ENCODE assay signal across 26 cellular contexts in the genomic region with DNA sequence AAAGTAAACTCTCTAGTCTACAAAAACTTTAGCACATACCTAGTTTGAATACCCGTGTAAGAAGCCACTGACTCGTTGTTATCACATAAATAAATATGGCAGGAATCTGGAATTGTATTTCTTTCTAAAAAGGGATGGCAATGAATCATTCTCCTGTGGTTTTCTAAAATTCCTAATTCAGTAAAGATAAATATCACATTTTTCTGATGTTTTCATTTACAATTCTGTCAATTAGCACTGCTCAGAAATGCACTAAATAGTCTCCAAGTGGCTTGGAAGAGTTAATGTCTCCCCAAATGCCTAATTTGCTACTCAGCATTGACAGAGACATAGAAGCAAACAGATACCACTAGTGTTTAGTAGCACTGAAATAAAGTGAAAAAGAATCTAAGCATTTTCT.
DNase-seq lines count a peak whose midpoint lies in the region; ATAC-seq and TF ChIP-seq lines count a peak whose summit lies in the region.
"Had no signal": no experiment of that assay in that cellular context is flagged by ENCODE, and none has a peak within 500 bp of the region (broad histone marks: within the 10 kb centered on the region; RNA-seq: fewer than 3 reads in every experiment).

No MANE protein-coding gene starts in this region.

- no peak overlapping the region for H3K9ac ChIP-seq in mammary epithelial cell (ENCODE audit: insufficient read depth, low read length)

- no peaks in the 10 kb centered on the region for H4K20me1 ChIP-seq in mammary epithelial cell (ENCODE audit: insufficient read depth, low read length)

- BruUV-seq in mammary epithelial cell (replicated peaks; lab: Mats Ljungman, UMichigan): no TSS peak

- H3K4me1 Mint-ChIP-seq in mesothelial cell of epicardium: peaks cover 22% of the 10 kb centered on the region
- H3K4me1 Mint-ChIP-seq: activated CD4-positive, alpha-beta T cell treated with anti-CD3 and anti-CD28 coated beads for 36 hours; activated CD8-positive, alpha-beta memory T cell treated with anti-CD3 and anti-CD28 coated beads, Interleukin-2, amount 10 ng/mL, durations not matched to agents 7 days and 5 days; activated T-helper 17 cell treated with anti-CD3 and anti-CD28 coated beads, Interleukin-2, amount 50 U/mL, for 72 hours; CD4-positive, alpha-beta memory T cell; natural killer cell had no signal

- H3K4me1 ChIP-seq in mammary epithelial cell (ENCODE audit: insufficient read depth, low read length): peaks cover 11% of the 10 kb centered on the region
- H3K4me1 ChIP-seq: transverse colon had no signal

- H3K36me3 ChIP-seq in mammary epithelial cell (ENCODE audit: insufficient read depth, low read length): no peaks in the 10 kb centered on the region
- H3K36me3 ChIP-seq: cardiac muscle cell, transverse colon had no signal

- no peaks in the 10 kb centered on the region for H3K27me3 Mint-ChIP-seq in mesothelial cell of epicardium (ENCODE audit: low read depth)
- H3K27me3 Mint-ChIP-seq: activated CD4-positive, alpha-beta T cell treated with anti-CD3 and anti-CD28 coated beads for 36 hours; activated CD8-positive, alpha-beta memory T cell treated with anti-CD3 and anti-CD28 coated beads, Interleukin-2, amount 10 ng/mL, durations not matched to agents 7 days and 5 days; activated naive CD8-positive, alpha-beta T cell; activated T-helper 17 cell treated with anti-CD3 and anti-CD28 coated beads, Interleukin-2, amount 50 U/mL, for 72 hours; CD4-positive, alpha-beta memory T cell had no signal

- ATAC-seq in HG03196 (IDR thresholded peaks at IDR 0.05; ENCODE audit: unreplicated experiment): no peak
- ATAC-seq: activated CD4-positive, alpha-beta T cell treated with anti-CD3 and anti-CD28 coated beads for 36 hours; activated CD8-positive, alpha-beta memory T cell treated with anti-CD3 and anti-CD28 coated beads, Interleukin-2, amount 10 ng/mL, durations not matched to agents 7 days and 5 days; activated T-helper 17 cell treated with anti-CD3 and anti-CD28 coated beads, Interleukin-2, amount 50 U/mL, for 72 hours; natural killer cell; Right ventricle myocardium inferior; stimulated activated naive CD8-positive, alpha-beta T cell treated with anti-CD3 and anti-CD28 coated beads, Interleukin-15, Interleukin-2, amounts not matched to agents 100 U/mL and 50 U/mL, for 24 hours had no signal

- H3K36me3 Mint-ChIP-seq in mesothelial cell of epicardium: peaks cover 3% of the 10 kb centered on the region
- H3K36me3 Mint-ChIP-seq: activated CD8-positive, alpha-beta memory T cell treated with anti-CD3 and anti-CD28 coated beads, Interleukin-2, amount 10 ng/mL, durations not matched to agents 7 days and 5 days; activated naive CD8-positive, alpha-beta T cell; CD4-positive, alpha-beta memory T cell; natural killer cell had no signal

- intact Hi-C loops in mammary epithelial cell (cut with micrococcal nuclease): no loop called here

- H3K79me2 ChIP-seq in mammary epithelial cell (ENCODE audit: insufficient read depth, low read length): no peaks in the 10 kb centered on the region

- no peak overlapping the region for H3K27ac ChIP-seq in mammary epithelial cell (ENCODE audit: insufficient read depth, low read depth, low read length)
- H3K27ac ChIP-seq: cardiac muscle cell, dorsolateral prefrontal cortex, transverse colon had no signal

- no peak overlapping the region for H3K4me3 Mint-ChIP-seq in mesothelial cell of epicardium
- H3K4me3 Mint-ChIP-seq: activated CD4-positive, alpha-beta T cell treated with anti-CD3 and anti-CD28 coated beads for 36 hours; activated CD8-positive, alpha-beta memory T cell treated with anti-CD3 and anti-CD28 coated beads, Interleukin-2, amount 10 ng/mL, durations not matched to agents 7 days and 5 days; activated naive CD8-positive, alpha-beta T cell; activated T-helper 17 cell treated with anti-CD3 and anti-CD28 coated beads, Interleukin-2, amount 50 U/mL, for 72 hours; CD4-positive, alpha-beta memory T cell; natural killer cell had no signal

- CTCF ChIA-PET in mammary epithelial cell (lab: Charles Lee; ENCODE audit: low non-redundant PET): no interaction called here

- peak overlapping the region; percentile 75 for H3K27ac Mint-ChIP-seq in mesothelial cell of epicardium
- H3K27ac Mint-ChIP-seq: activated CD4-positive, alpha-beta T cell treated with anti-CD3 and anti-CD28 coated beads for 36 hours; activated CD8-positive, alpha-beta memory T cell treated with anti-CD3 and anti-CD28 coated beads, Interleukin-2, amount 10 ng/mL, durations not matched to agents 7 days and 5 days; activated naive CD8-positive, alpha-beta T cell; activated T-helper 17 cell treated with anti-CD3 and anti-CD28 coated beads, Interleukin-2, amount 50 U/mL, for 72 hours; CD4-positive, alpha-beta memory T cell; natural killer cell had no signal

- dilution Hi-C loops in mammary epithelial cell (cut with HindIII; ENCODE audit: low sequenced_read_pairs): no loop called here

- H3K4me3 ChIP-seq in mammary epithelial cell (replicated peaks in 1 of 3; ENCODE audit: insufficient read depth in 1 of 3, low read depth in 2 of 3, low read length in 3 of 3): no peak overlapping the region
- H3K4me3 ChIP-seq: cardiac muscle cell, dorsolateral prefrontal cortex, transverse colon had no signal

- peak; percentile 90 for DNase-seq in EH (ENCODE audit: low read depth)
- peak; percentile 54 for DNase-seq in NCI-H226
- peak; percentile 5 for DNase-seq in mammary epithelial cell
- DNase-seq in mesothelial cell of epicardium (ENCODE audit: low spot score in 2 of 2, unreplicated experiment in 2 of 2): no peak
- DNase-seq in KG1 (lab: John Stamatoyannopoulos, UW): no peak
- no peak for DNase-seq in LoVo (ENCODE audit: low spot score)
- no peak for DNase-seq in COLO668 (lab: John Stamatoyannopoulos, UW; ENCODE audit: unreplicated experiment)
- DNase-seq: activated CD4-positive, alpha-beta T cell treated with anti-CD3 and anti-CD28 coated beads for 36 hours; activated CD8-positive, alpha-beta memory T cell treated with anti-CD3 and anti-CD28 coated beads, Interleukin-2, amount 10 ng/mL, durations not matched to agents 7 days and 5 days; CD4-positive, alpha-beta memory T cell; DMS79; dorsolateral prefrontal cortex; H7; hippocampal formation; islet precursor cell; natural killer cell; NCI-H2171; small intestine; stimulated activated CD4-positive, alpha-beta T cell treated with anti-CD3 and anti-CD28 coated beads, Interleukin-4, amount 100 ng/mL, for 1 hour; stimulated activated naive CD8-positive, alpha-beta T cell treated with anti-CD3 and anti-CD28 coated beads, Interleukin-15, Interleukin-2, amounts not matched to agents 100 U/mL and 50 U/mL, for 24 hours; transverse colon had no signal

- no peaks in the 10 kb centered on the region for H3K27me3 ChIP-seq in mammary epithelial cell (ENCODE audit: insufficient read depth, low read length)
- H3K27me3 ChIP-seq: cardiac muscle cell, dorsolateral prefrontal cortex, transverse colon had no signal

- in situ Hi-C loops in mammary epithelial cell (cut with MboI; ENCODE audit: low sequenced_read_pairs in 2 of 2): no loop called here

- TF ChIP-seq CTCF in mammary epithelial cell (conservative IDR thresholded peaks at IDR 0.05 in 1 of 2, IDR thresholded peaks at IDR 0.05 in 1 of 2; ENCODE audit: extremely low read depth in 1 of 2, insufficient read depth in 1 of 2, low read depth in 1 of 2, low read length in 2 of 2) (no peak), mesothelial cell of epicardium (IDR thresholded peaks at IDR 0.05; ENCODE audit: unreplicated experiment) (no peak)

- peak overlapping the region; percentile 61 for H2AFZ ChIP-seq in mammary epithelial cell (ENCODE audit: low read depth, low read length)

- peaks cover 12% of the 10 kb centered on the region for H3K9me3 Mint-ChIP-seq in mesothelial cell of epicardium
- H3K9me3 Mint-ChIP-seq: activated T-helper 17 cell treated with anti-CD3 and anti-CD28 coated beads, Interleukin-2, amount 50 U/mL, for 72 hours had no signal

- 6% methylated on average over 2 of the region's 2 CpGs for WGBS in mammary epithelial cell (ENCODE audit: low coverage, missing lambda C conversion rate)

- H3K9me3 ChIP-seq in mammary epithelial cell (replicated peaks; ENCODE audit: insufficient read depth, low read length): no peaks in the 10 kb centered on the region

- peak overlapping the region; percentile 26 for H3K4me2 ChIP-seq in mammary epithelial cell (ENCODE audit: insufficient read depth, low read depth, low read length)

Comparison
In these comparisons a context has a peak if more than half of its experiments do, and no peak if none do; other contexts are left out.
1. DNase-seq: peak in EH (single experiment), NCI-H226 (single experiment) and mammary epithelial cell (single experiment); none in mesothelial cell of epicardium (0 of 2), KG1 (single experiment), LoVo (single experiment) and COLO668 (single experiment).